In the genomic region with DNA sequence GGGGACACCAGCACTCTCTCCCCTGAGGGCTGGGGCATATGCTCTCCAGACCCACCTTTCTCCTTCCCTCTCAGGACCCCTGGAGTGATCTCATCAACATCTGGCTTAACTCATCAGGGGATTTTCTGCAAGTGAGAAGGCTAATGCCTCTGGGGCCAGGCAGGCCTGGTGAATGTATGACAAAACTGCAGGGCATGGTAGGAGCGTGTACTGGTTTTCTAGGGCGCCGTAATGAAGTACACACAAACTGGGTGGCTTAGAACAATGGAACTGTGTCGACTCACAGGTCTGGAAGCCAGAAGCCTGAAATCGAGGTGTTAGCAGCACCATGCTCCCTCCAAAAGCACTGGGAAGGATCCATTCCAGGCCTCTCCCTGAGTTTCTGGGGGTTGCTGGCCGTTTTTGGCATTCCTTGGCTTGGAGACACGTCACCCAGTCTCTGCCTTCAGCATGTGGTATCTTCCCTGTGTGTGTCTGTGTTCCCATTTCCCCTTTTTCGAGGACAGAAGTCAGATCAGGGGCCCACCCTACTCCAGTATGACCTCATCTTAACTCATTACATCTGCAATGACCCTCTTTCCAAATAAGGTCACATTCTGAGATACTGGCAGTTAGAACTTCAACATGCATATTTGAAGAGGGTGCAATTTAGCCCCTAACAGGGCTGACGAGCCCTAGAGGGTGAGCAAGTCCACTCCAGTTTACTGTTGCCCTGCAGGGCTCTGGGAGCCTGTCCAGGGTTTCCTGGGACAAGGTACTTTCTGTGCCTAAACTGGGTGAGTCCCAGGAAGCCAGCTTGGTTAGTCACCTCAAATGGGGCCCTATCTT, we compare ENCODE assay signal across 8 cellular contexts. TPM values are rescaled to one million over a fixed set of nuclear protein-coding genes. Genes with fewer than 3 reads are reported as not detected.
DNase-seq lines count a peak whose midpoint lies in the region; ATAC-seq and TF ChIP-seq lines count a peak whose summit lies in the region.

No MANE protein-coding gene starts in this region.

- no peaks in the 10 kb centered on the region; the same call in 1 of the 2 replicates for H3K36me3 Mint-ChIP-seq in HFFc6 (ENCODE audit: low read depth)

- H3K4me3 Mint-ChIP-seq in HFFc6, result no peak overlapping the region

- no peaks in the 10 kb centered on the region for H3K36me3 ChIP-seq in RWPE2 (ENCODE audit: low read depth)
- no peaks in the 10 kb centered on the region for H3K36me3 ChIP-seq in sigmoid colon

- peak overlapping the region; percentile 91 for H3K27ac Mint-ChIP-seq in HFFc6

- H3K4me3 ChIP-seq in RWPE2 (ENCODE audit: severe bottlenecking), result no peak overlapping the region
- H3K4me3 ChIP-seq in fibroblast of the aortic adventitia (ENCODE audit: low read depth, low read length), result no peak overlapping the region
- no peak overlapping the region for H3K4me3 ChIP-seq in sigmoid colon

- ATAC-seq in RWPE2 (ENCODE audit: low read depth), result peak; percentile 17; the same call in 2 of the 3 replicates
- no peak for ATAC-seq in GM18861 (IDR thresholded peaks at IDR 0.05; ENCODE audit: unreplicated experiment)
- ATAC-seq in GM21529 (IDR thresholded peaks at IDR 0.05; ENCODE audit: unreplicated experiment), result no peak

- peaks cover 6% of the 10 kb centered on the region for H3K9me3 Mint-ChIP-seq in HFFc6

- peaks cover 65% of the 10 kb centered on the region for H3K4me1 Mint-ChIP-seq in HFFc6 (ENCODE audit: low read depth)

- H3K27me3 ChIP-seq in RWPE2 (ENCODE audit: insufficient read depth, poor library complexity, severe bottlenecking), result no peaks in the 10 kb centered on the region
- H3K27me3 ChIP-seq in sigmoid colon, result no peaks in the 10 kb centered on the region

- no peak for TF ChIP-seq POLR2A in sigmoid colon (IDR thresholded peaks at IDR 0.05)

- intact Hi-C loops in sigmoid colon (cut with DNase I), result no loop called here

- H3K27me3 Mint-ChIP-seq in HFFc6 (ENCODE audit: insufficient read depth), result no peaks in the 10 kb centered on the region; the same call in 1 of the 2 replicates

- TF ChIP-seq EP300 in sigmoid colon (IDR thresholded peaks at IDR 0.05), result no peak

- 72% methylated on average over 9 of the region's 9 CpGs for WGBS in sigmoid colon, 2 donors

- H3K27ac ChIP-seq in RWPE2 (ENCODE audit: poor library complexity, severe bottlenecking), result peak overlapping the region; percentile 72
- H3K27ac ChIP-seq in sigmoid colon, result peak overlapping the region in 3 of 4 donors; percentile 23 to 33 (median 27)

- TF ChIP-seq CTCF in HFFc6 (IDR thresholded peaks at IDR 0.05) (no peak), RWPE2 (IDR thresholded peaks at IDR 0.05; ENCODE audit: poor library complexity, severe bottlenecking) (no peak), fibroblast of the aortic adventitia (IDR thresholded peaks at IDR 0.05; ENCODE audit: insufficient read depth, low read length) (no peak), sigmoid colon (IDR thresholded peaks at IDR 0.05) (no peak)

- H3K4me1 ChIP-seq in RWPE2 (ENCODE audit: insufficient read depth, poor library complexity, severe bottlenecking) (peaks cover 27% of the 10 kb centered on the region), sigmoid colon (no peaks in the 10 kb centered on the region)

- H3K9me3 ChIP-seq in RWPE2 (ENCODE audit: severe bottlenecking), result no peaks in the 10 kb centered on the region
- H3K9me3 ChIP-seq in sigmoid colon, result no peaks in the 10 kb centered on the region

- peak; percentile 70 for DNase-seq in HFFc6
- no peak for DNase-seq in RWPE2 (ENCODE audit: low spot score)
- peak; percentile 73 for DNase-seq in fibroblast of the aortic adventitia (ENCODE audit: low read depth)
- no peak for DNase-seq in sigmoid colon
- no peak for DNase-seq in NCI-H1048 (lab: John Stamatoyannopoulos, UW)
- DNase-seq in NK-92 (lab: John Stamatoyannopoulos, UW; ENCODE audit: unreplicated experiment), result no peak

RNA-seq across cellular contexts. Expression of gene CAB39, which starts 45.5 kb away (rescaled TPM):
- total RNA-seq in HFFc6 (2021; fragmentation: NEBNext Ultra II Directional; extraction: Animal tissue kit (Norgen Biotek cat#: 25700)), result 10 to 100 TPM; 50.5 to 60.5 (median 55.4) TPM
- total RNA-seq in fibroblast of the aortic adventitia (ENCODE audit: low replicate concordance) (61.3 and 68.5 TPM in 2 replicates), sigmoid colon (10 to 100 TPM; 63.7 to 77.9 (median 73.4) TPM)
- 100 to 1,000 TPM in 1 of 3 donors, 10 to 100 TPM in 2; 60.2 to 128 (median 70.9) TPM for polyA plus RNA-seq in sigmoid colon

Comparison
In these comparisons a context has a peak if more than half of its experiments do, and no peak if none do; other contexts are left out.
1. DNase-seq: peak in HFFc6 (single experiment) and fibroblast of the aortic adventitia (single experiment); none in RWPE2 (single experiment), sigmoid colon (single experiment), NCI-H1048 (single experiment) and NK-92 (single experiment).